Comparison of ENCODE assay signal across 9 cellular contexts in genomic region chr18:49238433-49239042, GRCh38.
DNase-seq lines count a peak whose midpoint lies in the region; ATAC-seq, FAIRE-seq and TF ChIP-seq lines count a peak whose summit lies in the region.
"Had no signal": no experiment of that assay in that cellular context is flagged by ENCODE, and none has a peak within 500 bp of the region (broad histone marks: within the 10 kb centered on the region; RNA-seq: fewer than 3 reads in every experiment).

No MANE protein-coding gene starts in this region.

- H3K27ac Mint-ChIP-seq in activated naive CD4-positive, alpha-beta T cell treated with anti-CD3 and anti-CD28 coated beads, Interleukin-2, amount 10 ng/mL, durations not matched to agents 7 days and 5 days, result no peak overlapping the region
- H3K27ac Mint-ChIP-seq: activated naive CD4-positive, alpha-beta T cell treated with anti-CD3 and anti-CD28 coated beads, Interleukin-2, amount 50 U/mL, for 24 hours had no signal

- DNase-seq in activated naive CD4-positive, alpha-beta T cell treated with anti-CD3 and anti-CD28 coated beads, Interleukin-2, amount 10 ng/mL, durations not matched to agents 7 days and 5 days, result peak; percentile 35
- no peak for DNase-seq in activated naive CD4-positive, alpha-beta T cell treated with anti-CD3 and anti-CD28 coated beads, Interleukin-2, amount 50 U/mL, for 16 hours
- peak; percentile 5 for DNase-seq in NCI-H460 (ENCODE audit: extremely low read depth, low read depth)
- DNase-seq in endothelial cell of umbilical vein (ENCODE audit: low read depth, low spot score), result peak; percentile 53
- DNase-seq in renal cortical epithelial cell (ENCODE audit: low read depth), result peak; percentile 38
- DNase-seq in ureter (ENCODE audit: low spot score), result no peak

- no peaks in the 10 kb centered on the region for H3K9me3 Mint-ChIP-seq in activated naive CD4-positive, alpha-beta T cell treated with anti-CD3 and anti-CD28 coated beads, Interleukin-2, amount 10 ng/mL, durations not matched to agents 7 days and 5 days
- H3K9me3 Mint-ChIP-seq: activated naive CD4-positive, alpha-beta T cell treated with anti-CD3 and anti-CD28 coated beads, Interleukin-2, amount 50 U/mL, for 24 hours had no signal

- no peak overlapping the region for H3K9ac ChIP-seq in endothelial cell of umbilical vein (replicated peaks; ENCODE audit: extremely low read depth, insufficient read depth, low read length)

- H3K4me3 Mint-ChIP-seq in activated naive CD4-positive, alpha-beta T cell treated with anti-CD3 and anti-CD28 coated beads, Interleukin-2, amount 10 ng/mL, durations not matched to agents 7 days and 5 days, result no peak overlapping the region
- H3K4me3 Mint-ChIP-seq: activated naive CD4-positive, alpha-beta T cell treated with anti-CD3 and anti-CD28 coated beads, Interleukin-2, amount 50 U/mL, for 24 hours had no signal

- H3K36me3 Mint-ChIP-seq in activated naive CD4-positive, alpha-beta T cell treated with anti-CD3 and anti-CD28 coated beads, Interleukin-2, amount 10 ng/mL, durations not matched to agents 7 days and 5 days, result peaks cover 20% of the 10 kb centered on the region

- intact Hi-C loops in endothelial cell of umbilical vein (cut with micrococcal nuclease), result loop anchor here (1.0 to 10.0 kb wide), 9 partner anchors 54 to 764 kb away; no protein-coding TSS in a partner anchor

- peaks cover 0 to 3% of the 10 kb centered on the region in 2 experiments for H3K36me3 ChIP-seq in endothelial cell of umbilical vein (ENCODE audit: control insufficient read depth in 2 of 2, extremely low read depth in 1 of 2, insufficient read depth in 2 of 2, low read length in 2 of 2)

- peak; percentile 42 to 48 for TF ChIP-seq CTCF in endothelial cell of umbilical vein (IDR thresholded peaks at IDR 0.05; ENCODE audit: extremely low read depth in 1 of 2, insufficient read depth in 1 of 2, low read depth in 1 of 2, low read length in 2 of 2)

- no peak overlapping the region for H3K4me3 ChIP-seq in endothelial cell of umbilical vein (replicated peaks in 1 of 3; ENCODE audit: insufficient read depth in 1 of 3, low read depth in 1 of 3, low read length in 3 of 3)

- no peak overlapping the region for H3K27ac ChIP-seq in endothelial cell of umbilical vein (ENCODE audit: insufficient read depth, low read depth, low read length)

- no peaks in the 10 kb centered on the region for H3K9me1 ChIP-seq in endothelial cell of umbilical vein (replicated peaks; ENCODE audit: control insufficient read depth, extremely low read depth, insufficient read depth, low read length)

- ATAC-seq in GM19324 (IDR thresholded peaks at IDR 0.05; ENCODE audit: low FRiP score, unreplicated experiment), result no peak
- ATAC-seq in GM21737 (IDR thresholded peaks at IDR 0.05; ENCODE audit: unreplicated experiment), result no peak

- H3K79me2 ChIP-seq in endothelial cell of umbilical vein (ENCODE audit: control insufficient read depth, insufficient read depth, low read length), result no peaks in the 10 kb centered on the region

- POLR2A ChIA-PET in endothelial cell of umbilical vein (lab: Charles Lee), result interaction anchor here (0.6 kb wide), 1 partner anchor 45 kb away, joined by 5 read pairs; no protein-coding TSS in a partner anchor

- H3K9me3 ChIP-seq in endothelial cell of umbilical vein (replicated peaks; ENCODE audit: control insufficient read depth, insufficient read depth, low read length), result no peaks in the 10 kb centered on the region

- no peaks in the 10 kb centered on the region for H4K20me1 ChIP-seq in endothelial cell of umbilical vein (replicated peaks; ENCODE audit: control insufficient read depth, extremely low read depth, insufficient read depth, low read length)

- H3K27me3 Mint-ChIP-seq in activated naive CD4-positive, alpha-beta T cell treated with anti-CD3 and anti-CD28 coated beads, Interleukin-2, amount 10 ng/mL, durations not matched to agents 7 days and 5 days, result no peaks in the 10 kb centered on the region
- H3K27me3 Mint-ChIP-seq: activated naive CD4-positive, alpha-beta T cell treated with anti-CD3 and anti-CD28 coated beads, Interleukin-2, amount 50 U/mL, for 24 hours had no signal

- TF ChIP-seq POLR2A in endothelial cell of umbilical vein (IDR thresholded peaks at IDR 0.05; ENCODE audit: low read depth, low read length), result no peak

- H3K4me1 Mint-ChIP-seq in activated naive CD4-positive, alpha-beta T cell treated with anti-CD3 and anti-CD28 coated beads, Interleukin-2, amount 10 ng/mL, durations not matched to agents 7 days and 5 days, result no peaks in the 10 kb centered on the region
- H3K4me1 Mint-ChIP-seq: activated naive CD4-positive, alpha-beta T cell treated with anti-CD3 and anti-CD28 coated beads, Interleukin-2, amount 50 U/mL, for 24 hours had no signal

- peak; percentile 55 for FAIRE-seq in endothelial cell of umbilical vein (lab: Jason Lieb, UNC)

- no TSS peak for BruUV-seq in endothelial cell of umbilical vein (replicated peaks; lab: Mats Ljungman, UMichigan)

- no peak overlapping the region for H3K4me2 ChIP-seq in endothelial cell of umbilical vein (ENCODE audit: insufficient read depth, low read length)

- dilution Hi-C loops in endothelial cell of umbilical vein (cut with MboI; ENCODE audit: extremely low pct_ligation_motif_present, low sequenced_read_pairs), result no loop called here

- H3K27me3 ChIP-seq in endothelial cell of umbilical vein (ENCODE audit: control insufficient read depth in 2 of 2, insufficient read depth in 2 of 2, low read length in 2 of 2), result no peaks in the 10 kb centered on the region

- CTCF ChIA-PET in activated naive CD4-positive, alpha-beta T cell treated with anti-CD3 and anti-CD28 coated beads, Interleukin-2, amount 10 ng/mL, durations not matched to agents 7 days and 5 days (lab: Charles Lee), result interaction anchor here (0.9 to 2.3 kb wide), 12 partner anchors 8 to 565 kb away, joined by 3 to 16 read pairs (median 5); no protein-coding TSS in a partner anchor
- CTCF ChIA-PET in endothelial cell of umbilical vein (lab: Charles Lee), result interaction anchor here (0.6 to 5.0 kb wide), 62 partner anchors 8 to 793 kb away, joined by 3 to 56 read pairs (median 4); no protein-coding TSS in a partner anchor

- H3K4me1 ChIP-seq in endothelial cell of umbilical vein (ENCODE audit: control insufficient read depth, extremely low read depth, insufficient read depth, low read length), result peaks cover 3% of the 10 kb centered on the region

- H2AFZ ChIP-seq in endothelial cell of umbilical vein (ENCODE audit: low read depth, low read length), result no peak overlapping the region

TF ChIP-seq in endothelial cell of umbilical vein, 7 proteins besides CTCF, POLR2A, EP300 and RAD21:
- TF ChIP-seq EZH2 (IDR thresholded peaks at IDR 0.05; ENCODE audit: borderline replicate concordance, low read depth, low read length, severe bottlenecking) (no peak), MAX (IDR thresholded peaks at IDR 0.05; ENCODE audit: insufficient read depth, insufficient read length) (no peak), GATA2 (IDR thresholded peaks at IDR 0.05; ENCODE audit: insufficient read depth, insufficient read length, low read depth, low read length) (no peak), JUN (IDR thresholded peaks at IDR 0.05; ENCODE audit: borderline replicate concordance, insufficient read depth, insufficient read length, low read depth) (no peak), POLR2AphosphoS5 (IDR thresholded peaks at IDR 0.05; ENCODE audit: insufficient read depth, low read depth, low read length) (no peak), FOS (IDR thresholded peaks at IDR 0.05; ENCODE audit: borderline replicate concordance, insufficient read depth, low read length) (no peak), MYC (IDR thresholded peaks at IDR 0.05; ENCODE audit: low read depth, low read length) (no peak)

Comparison
In these comparisons a context has a peak if more than half of its experiments do, and no peak if none do; other contexts are left out.
1. DNase-seq: peak in activated naive CD4-positive, alpha-beta T cell treated with anti-CD3 and anti-CD28 coated beads, Interleukin-2, amount 10 ng/mL, durations not matched to agents 7 days and 5 days (single experiment), NCI-H460 (single experiment), endothelial cell of umbilical vein (single experiment) and renal cortical epithelial cell (single experiment); none in activated naive CD4-positive, alpha-beta T cell treated with anti-CD3 and anti-CD28 coated beads, Interleukin-2, amount 50 U/mL, for 16 hours (single experiment) and ureter (single experiment).